Comparison of ENCODE assay signal across 33 cellular contexts in genomic region chr1:92340154-92340553, GRCh38.
"Had no signal": no experiment of that assay in that cellular context is flagged by ENCODE, and none has a peak within 500 bp of the region (broad histone marks: within the 10 kb centered on the region; RNA-seq: fewer than 3 reads in every experiment).

No MANE protein-coding gene starts in this region.

- H3K36me3 ChIP-seq: adrenal gland had no signal

- H3K9me3 ChIP-seq: adrenal gland, body of pancreas, breast epithelium had no signal

- H3K27ac ChIP-seq: adrenal gland, body of pancreas, brain microvascular endothelial cell, breast epithelium, VCaP had no signal

- DNase-seq: activated B cell treated with CpG ODN at 0.5 μM for 24 hours; activated CD4-positive, alpha-beta memory T cell treated with anti-CD3 and anti-CD28 coated beads for 36 hours; activated CD4-positive, alpha-beta T cell treated with anti-CD3 and anti-CD28 coated beads for 4 hours; activated CD4-positive, alpha-beta T cell treated with anti-CD3 and anti-CD28 coated beads, Interleukin-2, amount 10 ng/mL, durations not matched to agents 24 days and 14 days; activated CD4-positive, alpha-beta T cell treated with anti-CD3 and anti-CD28 coated beads, Interleukin-2, amount 50 U/mL, for 1 hour; activated CD4-positive, alpha-beta T cell treated with anti-CD3 and anti-CD28 coated beads, Interleukin-2, amount 50 U/mL, for 4 hours; activated CD4-positive, CD25-positive, alpha-beta regulatory T cell treated with anti-CD3 and anti-CD28 coated beads, Interleukin-2, amount 50 U/mL, for 72 hours; activated CD8-positive, alpha-beta memory T cell treated with anti-CD3 and anti-CD28 coated beads, Interleukin-2, amount 50 U/mL, for 4 hours; activated CD8-positive, alpha-beta T cell treated with anti-CD3 and anti-CD28 coated beads for 36 hours; activated effector memory CD4-positive, alpha-beta T cell treated with anti-CD3 and anti-CD28 coated beads, Interleukin-2, amount 50 U/mL, for 16 hours; activated gamma-delta T cell treated with Interleukin-2 at 50 U/mL for 16 hours; activated naive CD4-positive, alpha-beta T cell; activated naive CD4-positive, alpha-beta T cell treated with anti-CD3 and anti-CD28 coated beads for 36 hours; activated naive CD4-positive, alpha-beta T cell treated with anti-CD3 and anti-CD28 coated beads, Interleukin-2, amount 50 U/mL, for 16 hours; activated naive CD8-positive, alpha-beta T cell treated with anti-CD3 and anti-CD28 coated beads for 36 hours; activated T-cell treated with anti-CD3 and anti-CD28 coated beads for 4 hours; activated T-cell treated with anti-CD3 and anti-CD28 coated beads, Interleukin-2, amount 50 U/mL, for 1 hour; activated T-cell treated with anti-CD3 and anti-CD28 coated beads, Interleukin-2, amount 50 U/mL, for 4 hours; activated T-cell treated with anti-CD3 and anti-CD28 coated beads, Interleukin-2, amount 50 U/mL, for 72 hours; adrenal gland; amniotic stem cell; aorta; body of pancreas; brain microvascular endothelial cell; caudate nucleus; cerebellar nuclear complex; T-helper 1 cell; T-helper 2 cell; T-helper 9 cell had no signal

- ATAC-seq: activated CD8-positive, alpha-beta T cell treated with anti-CD3 and anti-CD28 coated beads for 36 hours; activated naive CD4-positive, alpha-beta T cell treated with anti-CD3 and anti-CD28 coated beads, Interleukin-2, amount 50 U/mL, for 72 hours; activated T-cell treated with anti-CD3 and anti-CD28 coated beads, Interleukin-2, amount 50 U/mL, for 4 hours; activated T-cell treated with anti-CD3 and anti-CD28 coated beads, Interleukin-2, amount 50 U/mL, for 72 hours; activated T-helper 17 cell treated with anti-CD3 and anti-CD28 coated beads, Interleukin-2, amount 50 U/mL, for 72 hours; body of pancreas had no signal

- H3K27me3 ChIP-seq: adrenal gland, body of pancreas, brain microvascular endothelial cell, breast epithelium had no signal

- H3K4me3 ChIP-seq: body of pancreas, breast epithelium had no signal

- H3K4me1 ChIP-seq: adrenal gland, body of pancreas, breast epithelium had no signal
